Comparison of ENCODE assay signal across 9 cellular contexts in genomic region chr1:75796376-75797272, GRCh38. TPM values are rescaled to one million over a fixed set of nuclear protein-coding genes. Genes with fewer than 3 reads are reported as not detected.
A peak's percentile ranks its signal among the peaks of the same experiment; 100 is the strongest.
DNase-seq lines count a peak whose midpoint lies in the region; ATAC-seq, FAIRE-seq and TF ChIP-seq lines count a peak whose summit lies in the region.
"Had no signal": no experiment of that assay in that cellular context is flagged by ENCODE, and none has a peak within 500 bp of the region (broad histone marks: within the 10 kb centered on the region; RNA-seq: fewer than 3 reads in every experiment).

Gene MSH4 (plus strand): TSS chr1:75796882. CDS start chr1:75796986, 104 bp downstream.

- no peak within 1 kb of the TSS for H3K4me2 ChIP-seq in endothelial cell of umbilical vein (ENCODE audit: insufficient read depth, low read length)
- H3K4me2 ChIP-seq: BLaER1 had no signal

- no peaks in the 10 kb centered on the region for H3K9me3 Mint-ChIP-seq in stimulated activated naive B cell treated with anti-CD40 and anti-IgM and Interleukin-4, amounts not matched to agents 10 μg/mL and 1 μg/mL and 100 μg/mL, for 72 hours
- H3K9me3 Mint-ChIP-seq in T-helper 2 cell treated with Interferon-gamma antibody and Interleukin-4, amounts not matched to agents 5 μg/mL and 100 μg/mL, for 36 hours = no peaks in the 10 kb centered on the region

- H3K36me3 Mint-ChIP-seq in stimulated activated naive B cell treated with anti-CD40 and anti-IgM and Interleukin-4, amounts not matched to agents 10 μg/mL and 1 μg/mL and 100 μg/mL, for 72 hours = peaks cover 32 to 53% of the 10 kb centered on the region in 2 donors
- H3K36me3 Mint-ChIP-seq in T-helper 2 cell treated with Interferon-gamma antibody and Interleukin-4, amounts not matched to agents 5 μg/mL and 100 μg/mL, for 36 hours (ENCODE audit: low read depth) = peaks cover 58% of the 10 kb centered on the region

- peak within 1 kb of the TSS; percentile 76 for H3K27ac Mint-ChIP-seq in stimulated activated naive B cell treated with anti-CD40 and anti-IgM and Interleukin-4, amounts not matched to agents 10 μg/mL and 1 μg/mL and 100 μg/mL, for 72 hours
- no peak within 1 kb of the TSS for H3K27ac Mint-ChIP-seq in T-helper 2 cell treated with Interferon-gamma antibody and Interleukin-4, amounts not matched to agents 5 μg/mL and 100 μg/mL, for 36 hours

- H4K20me1 ChIP-seq in endothelial cell of umbilical vein (replicated peaks; ENCODE audit: control insufficient read depth, extremely low read depth, insufficient read depth, low read length) = peaks cover 10% of the 10 kb centered on the region

- intact Hi-C loops in endothelial cell of umbilical vein (cut with micrococcal nuclease) = no loop called here

- H2AFZ ChIP-seq in endothelial cell of umbilical vein (ENCODE audit: low read depth, low read length) = no peak within 1 kb of the TSS

- H3K9ac ChIP-seq in endothelial cell of umbilical vein (replicated peaks; ENCODE audit: extremely low read depth, insufficient read depth, low read length) = no peak within 1 kb of the TSS
- H3K9ac ChIP-seq: BLaER1 had no signal

- POLR2A ChIA-PET in endothelial cell of umbilical vein (lab: Charles Lee) = interaction anchor here (1.6 kb wide), 1 partner anchor 10 kb away, joined by 4 read pairs; the partner anchor contains the start of gene RABGGTB

- no peaks in the 10 kb centered on the region for H3K27me3 ChIP-seq in endothelial cell of umbilical vein (ENCODE audit: control insufficient read depth in 2 of 2, insufficient read depth in 2 of 2, low read length in 2 of 2)
- H3K27me3 ChIP-seq in SJCRH30 = no peaks in the 10 kb centered on the region
- H3K27me3 ChIP-seq: BLaER1 had no signal

- no peak for FAIRE-seq in endothelial cell of umbilical vein (lab: Jason Lieb, UNC)

- peak within 1 kb of the TSS in 1 of 2 donors; percentile 50 for H3K4me3 Mint-ChIP-seq in stimulated activated naive B cell treated with anti-CD40 and anti-IgM and Interleukin-4, amounts not matched to agents 10 μg/mL and 1 μg/mL and 100 μg/mL, for 72 hours
- no peak within 1 kb of the TSS for H3K4me3 Mint-ChIP-seq in T-helper 2 cell treated with Interferon-gamma antibody and Interleukin-4, amounts not matched to agents 5 μg/mL and 100 μg/mL, for 36 hours

- H3K27me3 Mint-ChIP-seq in stimulated activated naive B cell treated with anti-CD40 and anti-IgM and Interleukin-4, amounts not matched to agents 10 μg/mL and 1 μg/mL and 100 μg/mL, for 72 hours = no peaks in the 10 kb centered on the region
- H3K27me3 Mint-ChIP-seq in T-helper 2 cell treated with Interferon-gamma antibody and Interleukin-4, amounts not matched to agents 5 μg/mL and 100 μg/mL, for 36 hours (ENCODE audit: low read depth) = no peaks in the 10 kb centered on the region

- dilution Hi-C loops in endothelial cell of umbilical vein (cut with MboI; ENCODE audit: extremely low pct_ligation_motif_present, low sequenced_read_pairs) = no loop called here

- BruUV-seq in endothelial cell of umbilical vein (replicated peaks; lab: Mats Ljungman, UMichigan) = no TSS peak

- CTCF ChIA-PET in endothelial cell of umbilical vein (lab: Charles Lee) = no interaction called here

- H3K9me3 ChIP-seq in endothelial cell of umbilical vein (replicated peaks; ENCODE audit: control insufficient read depth, insufficient read depth, low read length) (no peaks in the 10 kb centered on the region), SJCRH30 (replicated peaks) (no peaks in the 10 kb centered on the region)
- H3K9me3 ChIP-seq: BLaER1 had no signal

- peak; percentile 28 to 30 for ATAC-seq in stimulated activated naive B cell treated with anti-CD40 and anti-IgM and Interleukin-4, amounts not matched to agents 10 μg/mL and 1 μg/mL and 100 μg/mL, for 72 hours (replicated peaks)
- no peak for ATAC-seq in HG03460 (IDR thresholded peaks at IDR 0.05; ENCODE audit: unreplicated experiment)

- peak; percentile 82 for DNase-seq in activated CD8-positive, alpha-beta memory T cell treated with anti-CD3 and anti-CD28 coated beads, Interleukin-2, amount 50 U/mL, for 48 hours
- DNase-seq in activated CD8-positive, alpha-beta memory T cell treated with anti-CD3 and anti-CD28 coated beads, Interleukin-2, amount 50 U/mL, for 4 hours = no peak
- peak; percentile 24 for DNase-seq in NCI-H226
- DNase-seq in endothelial cell of umbilical vein (ENCODE audit: low read depth, low spot score) = no peak
- no peak for DNase-seq in stimulated activated naive B cell treated with anti-CD40 and anti-IgM and Interleukin-4, amounts not matched to agents 10 μg/mL and 1 μg/mL and 100 μg/mL, for 72 hours
- no peak for DNase-seq in SJCRH30
- no peak for DNase-seq in T-helper 2 cell treated with Interferon-gamma antibody and Interleukin-4, amounts not matched to agents 5 μg/mL and 100 μg/mL, for 36 hours (ENCODE audit: low spot score)

- TF ChIP-seq CTCF in endothelial cell of umbilical vein (IDR thresholded peaks at IDR 0.05; ENCODE audit: extremely low read depth in 1 of 2, insufficient read depth in 1 of 2, low read depth in 1 of 2, low read length in 2 of 2) = no peak

- peaks cover 2 to 3% of the 10 kb centered on the region in 2 donors for H3K4me1 Mint-ChIP-seq in stimulated activated naive B cell treated with anti-CD40 and anti-IgM and Interleukin-4, amounts not matched to agents 10 μg/mL and 1 μg/mL and 100 μg/mL, for 72 hours
- peaks cover 6% of the 10 kb centered on the region for H3K4me1 Mint-ChIP-seq in T-helper 2 cell treated with Interferon-gamma antibody and Interleukin-4, amounts not matched to agents 5 μg/mL and 100 μg/mL, for 36 hours (ENCODE audit: low read depth)

- H3K36me3 ChIP-seq in endothelial cell of umbilical vein (ENCODE audit: control insufficient read depth in 2 of 2, extremely low read depth in 1 of 2, insufficient read depth in 2 of 2, low read length in 2 of 2) (peaks cover 13 to 40% of the 10 kb centered on the region in 2 experiments), SJCRH30 (peaks cover 52% of the 10 kb centered on the region)

- H3K4me1 ChIP-seq in endothelial cell of umbilical vein (ENCODE audit: control insufficient read depth, extremely low read depth, insufficient read depth, low read length) (no peaks in the 10 kb centered on the region), SJCRH30 (no peaks in the 10 kb centered on the region)
- H3K4me1 ChIP-seq: BLaER1 had no signal

- H3K27ac ChIP-seq in endothelial cell of umbilical vein (ENCODE audit: insufficient read depth, low read depth, low read length) (no peak within 1 kb of the TSS), SJCRH30 (no peak within 1 kb of the TSS)
- H3K27ac ChIP-seq: BLaER1 had no signal

- no peak for TF ChIP-seq POLR2A in endothelial cell of umbilical vein (IDR thresholded peaks at IDR 0.05; ENCODE audit: low read depth, low read length)

- H3K79me2 ChIP-seq in endothelial cell of umbilical vein (ENCODE audit: control insufficient read depth, insufficient read depth, low read length) = peaks cover 11% of the 10 kb centered on the region

- H3K9me1 ChIP-seq in endothelial cell of umbilical vein (replicated peaks; ENCODE audit: control insufficient read depth, extremely low read depth, insufficient read depth, low read length) = no peaks in the 10 kb centered on the region

- no peak within 1 kb of the TSS for H3K4me3 ChIP-seq in endothelial cell of umbilical vein (replicated peaks in 1 of 3; ENCODE audit: insufficient read depth in 1 of 3, low read depth in 1 of 3, low read length in 3 of 3)
- H3K4me3 ChIP-seq in SJCRH30 = no peak within 1 kb of the TSS
- H3K4me3 ChIP-seq: BLaER1 had no signal

TF ChIP-seq in endothelial cell of umbilical vein, 7 proteins besides CTCF, POLR2A, EP300 and RAD21:
- TF ChIP-seq MYC (IDR thresholded peaks at IDR 0.05; ENCODE audit: low read depth, low read length) (no peak), POLR2AphosphoS5 (IDR thresholded peaks at IDR 0.05; ENCODE audit: insufficient read depth, low read depth, low read length) (peak; percentile 55)

RNA-seq across cellular contexts. Expression of gene MSH4, which starts in this region (rescaled TPM):
- 0.09 and 0.29 TPM in 2 replicates for total RNA-seq in endothelial cell of umbilical vein
- polyA plus RNA-seq in endothelial cell of umbilical vein = 0.01 TPM in 1 of 2 replicates, not detected in the other
- polyA plus RNA-seq in endothelial cell of umbilical vein (2011; cell fraction: cytosol; rRNA removed) = 0.03 TPM in 1 of 2 replicates, not detected in the other
- polyA plus RNA-seq in endothelial cell of umbilical vein (2011; cell fraction: nucleus; rRNA removed) = 0.20 and 0.27 TPM in 2 replicates
- not detected in 2 replicates for polyA plus RNA-seq in endothelial cell of umbilical vein (2012)
- polyA minus RNA-seq in endothelial cell of umbilical vein = 0.07 TPM in 1 of 2 replicates, not detected in the other
- not detected for polyA minus RNA-seq in endothelial cell of umbilical vein (2011; cell fraction: cytosol; rRNA and poly(A)+ RNA removed)
- polyA minus RNA-seq in endothelial cell of umbilical vein (2011; cell fraction: nucleus; rRNA and poly(A)+ RNA removed) = 0.53 and 0.58 TPM in 2 replicates
- 0.05 and 0.06 TPM in 2 replicates for total RNA-seq in SJCRH30 (2014; rRNA removed; shearing (Covaris generic))

Comparison
In these comparisons a context has a peak if more than half of its experiments do, and no peak if none do; other contexts are left out.
1. DNase-seq: peak in activated CD8-positive, alpha-beta memory T cell treated with anti-CD3 and anti-CD28 coated beads, Interleukin-2, amount 50 U/mL, for 48 hours (single experiment) and NCI-H226 (single experiment); none in activated CD8-positive, alpha-beta memory T cell treated with anti-CD3 and anti-CD28 coated beads, Interleukin-2, amount 50 U/mL, for 4 hours (single experiment), endothelial cell of umbilical vein (single experiment), stimulated activated naive B cell treated with anti-CD40 and anti-IgM and Interleukin-4, amounts not matched to agents 10 μg/mL and 1 μg/mL and 100 μg/mL, for 72 hours (single experiment), SJCRH30 (0 of 2) and T-helper 2 cell treated with Interferon-gamma antibody and Interleukin-4, amounts not matched to agents 5 μg/mL and 100 μg/mL, for 36 hours (single experiment).